25 cellular contexts compared by ENCODE assay signal in genomic region chr4:56425518-56425917, GRCh38. TPM values are rescaled to one million over a fixed set of nuclear protein-coding genes. Genes with fewer than 3 reads are reported as not detected.
DNase-seq lines count a peak whose midpoint lies in the region; ATAC-seq, FAIRE-seq and TF ChIP-seq lines count a peak whose summit lies in the region.
"Had no signal": no experiment of that assay in that cellular context is flagged by ENCODE, and none has a peak within 500 bp of the region (broad histone marks: within the 10 kb centered on the region; RNA-seq: fewer than 3 reads in every experiment).

No MANE protein-coding gene starts in this region.

- H3K9ac ChIP-seq in HUES64 (ENCODE audit: low read depth, low read length) (no peak overlapping the region), K562 (ENCODE audit: insufficient read depth in 1 of 2, low read depth in 2 of 2, low read length in 2 of 2) (no peak overlapping the region), mesenchymal stem cell (ENCODE audit: low read length) (peak overlapping the region; percentile 24)

- ATAC-seq in K562 (peak; percentile 32), left ventricle myocardium superior (no peak), Right ventricle myocardium inferior (no peak)
- no peak for ATAC-seq in stimulated activated memory B cell treated with anti-CD40 and anti-IgM and Interleukin-4, amounts not matched to agents 10 μg/mL and 1 μg/mL and 100 μg/mL, for 72 hours
- ATAC-seq: activated naive CD8-positive, alpha-beta T cell treated with anti-CD3 and anti-CD28 coated beads, Interleukin-2, amount 50 U/mL, for 24 hours; activated T-cell treated with anti-CD3 and anti-CD28 coated beads, Interleukin-2, amount 50 U/mL, for 4 hours had no signal

- no peak overlapping the region for H3K18ac ChIP-seq in mesenchymal stem cell (ENCODE audit: low read depth in 1 of 2, low read length in 2 of 2)

- H3K9me3 Mint-ChIP-seq in stimulated activated memory B cell treated with anti-CD40 and anti-IgM and Interleukin-4, amounts not matched to agents 10 μg/mL and 1 μg/mL and 100 μg/mL, for 72 hours, result peaks cover 3% of the 10 kb centered on the region
- H3K9me3 Mint-ChIP-seq: activated naive CD8-positive, alpha-beta T cell treated with anti-CD3 and anti-CD28 coated beads, Interleukin-2, amount 50 U/mL, for 24 hours; activated T-cell treated with anti-CD3 and anti-CD28 coated beads, Interleukin-2, amount 50 U/mL, for 4 hours; dendritic cell treated with granulocyte-macrophage colony-stimulating factor and Interleukin-4, amounts not matched to agents 40 ng/mL and 50 ng/mL, for 4 days; stimulated activated naive CD8-positive, alpha-beta T cell treated with anti-CD3 and anti-CD28 coated beads, Interleukin-15, amount 100 ng/mL, for 72 hours had no signal

- no peak overlapping the region for H3K14ac ChIP-seq in mesenchymal stem cell (ENCODE audit: low read length in 2 of 2)

- H3K36me3 ChIP-seq in HUES64 (ENCODE audit: insufficient read depth, low read length), result peaks cover 22% of the 10 kb centered on the region
- peaks cover 38% of the 10 kb centered on the region; the same call in 2 of the 3 replicates for H3K36me3 ChIP-seq in K562 (ENCODE audit: control insufficient read depth, insufficient read depth, low read length)
- H3K36me3 ChIP-seq in mesenchymal stem cell (ENCODE audit: control insufficient read depth in 1 of 2, insufficient read depth in 2 of 2, low read depth in 1 of 2, low read length in 2 of 2), result peaks cover 0 to 5% of the 10 kb centered on the region in 2 experiments
- H3K36me3 ChIP-seq: esophagus muscularis mucosa, tibial artery had no signal

- TF ChIP-seq POLR2A in K562 (conservative IDR thresholded peaks at IDR 0.05), result no peak

- no peak overlapping the region for H3K27ac Mint-ChIP-seq in stimulated activated memory B cell treated with anti-CD40 and anti-IgM and Interleukin-4, amounts not matched to agents 10 μg/mL and 1 μg/mL and 100 μg/mL, for 72 hours
- H3K27ac Mint-ChIP-seq: activated naive CD8-positive, alpha-beta T cell treated with anti-CD3 and anti-CD28 coated beads, Interleukin-2, amount 50 U/mL, for 24 hours; dendritic cell treated with granulocyte-macrophage colony-stimulating factor and Interleukin-4, amounts not matched to agents 40 ng/mL and 50 ng/mL, for 4 days; naive thymus-derived CD8-positive, alpha-beta T cell; stimulated activated naive CD8-positive, alpha-beta T cell treated with anti-CD3 and anti-CD28 coated beads, Interleukin-15, amount 100 ng/mL, for 72 hours had no signal

- no peak overlapping the region for H2BK12ac ChIP-seq in mesenchymal stem cell (ENCODE audit: low read length in 2 of 2)

- H3K9me3 ChIP-seq in HUES64 (ENCODE audit: insufficient read depth, low read depth, low read length), result peaks cover 3% of the 10 kb centered on the region
- H3K9me3 ChIP-seq in K562 (replicated peaks; ENCODE audit: control insufficient read depth, insufficient read depth, low read depth, low read length), result no peaks in the 10 kb centered on the region
- H3K9me3 ChIP-seq in mesenchymal stem cell (ENCODE audit: control insufficient read depth, low read length), result no peaks in the 10 kb centered on the region
- H3K9me3 ChIP-seq: A549, BE2C, esophagus muscularis mucosa, tibial artery had no signal

- H3K4me2 ChIP-seq in K562 (ENCODE audit: insufficient read depth, low read length), result no peak overlapping the region
- H3K4me2 ChIP-seq in mesenchymal stem cell (ENCODE audit: low read length, poor library complexity, severe bottlenecking), result no peak overlapping the region
- H3K4me2 ChIP-seq: A549 had no signal

- peaks cover 100% of the 10 kb centered on the region for H3K79me2 ChIP-seq in K562 (ENCODE audit: control insufficient read depth, insufficient read depth, low read length)

- in situ Hi-C loops in K562 (cut with MboI), result no loop called here

- no peaks in the 10 kb centered on the region for H3K27me3 Mint-ChIP-seq in stimulated activated memory B cell treated with anti-CD40 and anti-IgM and Interleukin-4, amounts not matched to agents 10 μg/mL and 1 μg/mL and 100 μg/mL, for 72 hours
- H3K27me3 Mint-ChIP-seq: activated naive CD8-positive, alpha-beta T cell treated with anti-CD3 and anti-CD28 coated beads, Interleukin-2, amount 50 U/mL, for 24 hours; CD8-positive, alpha-beta memory T cell; dendritic cell treated with granulocyte-macrophage colony-stimulating factor and Interleukin-4, amounts not matched to agents 40 ng/mL and 50 ng/mL, for 4 days; naive thymus-derived CD8-positive, alpha-beta T cell; stimulated activated naive CD8-positive, alpha-beta T cell treated with anti-CD3 and anti-CD28 coated beads, Interleukin-15, amount 100 ng/mL, for 72 hours had no signal

- no peak overlapping the region for H3K4me3 Mint-ChIP-seq in stimulated activated memory B cell treated with anti-CD40 and anti-IgM and Interleukin-4, amounts not matched to agents 10 μg/mL and 1 μg/mL and 100 μg/mL, for 72 hours
- H3K4me3 Mint-ChIP-seq: activated naive CD8-positive, alpha-beta T cell treated with anti-CD3 and anti-CD28 coated beads, Interleukin-2, amount 50 U/mL, for 24 hours; activated T-cell treated with anti-CD3 and anti-CD28 coated beads, Interleukin-2, amount 50 U/mL, for 4 hours; CD8-positive, alpha-beta memory T cell; dendritic cell treated with granulocyte-macrophage colony-stimulating factor and Interleukin-4, amounts not matched to agents 40 ng/mL and 50 ng/mL, for 4 days; naive thymus-derived CD8-positive, alpha-beta T cell; stimulated activated naive CD8-positive, alpha-beta T cell treated with anti-CD3 and anti-CD28 coated beads, Interleukin-15, amount 100 ng/mL, for 72 hours had no signal

- no peaks in the 10 kb centered on the region for H3K9me1 ChIP-seq in K562 (ENCODE audit: control insufficient read depth, insufficient read depth, low read length)

- H4K91ac ChIP-seq in mesenchymal stem cell (ENCODE audit: low read length), result no peak overlapping the region

- H4K20me1 ChIP-seq in K562 (replicated peaks; ENCODE audit: control insufficient read depth, insufficient read depth, low read length), result peaks cover 10% of the 10 kb centered on the region; the same call in 1 of the 2 replicates

- H2AK5ac ChIP-seq in mesenchymal stem cell (ENCODE audit: low read length, severe bottlenecking), result no peak overlapping the region

- no TSS peak for BruUV-seq in K562 (replicated peaks; lab: Mats Ljungman, UMichigan)

- CTCF ChIA-PET in K562 (lab: Yijun Ruan, JAX; ENCODE audit: low intra/inter-chr PET ratio), result interaction anchor here (0.6 to 1.6 kb wide), 3 partner anchors 119 to 375 kb away, joined by 3 to 6 read pairs (median 4); no protein-coding TSS in a partner anchor

- POLR2A ChIA-PET in K562 (lab: Yijun Ruan, JAX), result interaction anchor here (1.1 to 1.2 kb wide), 2 partner anchors 11 to 41 kb away, joined by 3 to 5 read pairs; partner anchors contain the start of gene PAICS

- H4K8ac ChIP-seq in mesenchymal stem cell (ENCODE audit: low read length), result no peak overlapping the region

- peak overlapping the region; percentile 6; the same call in 1 of the 2 replicates for H3K4me3 ChIP-seq in GM12865 (ENCODE audit: low read depth, low read length)
- H3K4me3 ChIP-seq in HUES64 (ENCODE audit: low read length), result peak overlapping the region; percentile 22; the same call in 1 of the 2 replicates
- no peak overlapping the region for H3K4me3 ChIP-seq in K562
- H3K4me3 ChIP-seq in mesenchymal stem cell (ENCODE audit: insufficient read depth in 1 of 2, low read depth in 1 of 2, low read length in 2 of 2), result no peak overlapping the region
- H3K4me3 ChIP-seq: A549, esophagus muscularis mucosa, skin epidermis, tibial artery had no signal

- no peak overlapping the region for H2BK5ac ChIP-seq in mesenchymal stem cell (ENCODE audit: low read depth, low read length, poor library complexity, severe bottlenecking)

- no peak for TF ChIP-seq RAD21 in K562 (CRISPR knock-in tag; conservative IDR thresholded peaks at IDR 0.05 in 1 of 2, IDR thresholded peaks at IDR 0.05 in 1 of 2)

- no peak overlapping the region for H3K23ac ChIP-seq in mesenchymal stem cell (ENCODE audit: low read length in 2 of 2)

- H3K4me1 ChIP-seq in HUES64 (ENCODE audit: insufficient read depth, low read length) (peaks cover 13% of the 10 kb centered on the region), K562 (replicated peaks in 1 of 2; ENCODE audit: control insufficient read depth in 2 of 2, insufficient read depth in 2 of 2, low read length in 2 of 2) (peaks cover 0 to 9% of the 10 kb centered on the region in 2 experiments; a peak in 3 of 5 replicates), mesenchymal stem cell (ENCODE audit: control insufficient read depth, insufficient read depth, low read depth, low read length) (no peaks in the 10 kb centered on the region)
- H3K4me1 ChIP-seq: A549, BE2C, esophagus muscularis mucosa had no signal

- H2BK15ac ChIP-seq in mesenchymal stem cell (ENCODE audit: low read depth, poor library complexity, severe bottlenecking), result no peak overlapping the region

- TF ChIP-seq CTCF in GM12865 (IDR thresholded peaks at IDR 0.05; ENCODE audit: insufficient read depth, low read depth, low read length, missing control alignments) (no peak), K562 (IDR thresholded peaks at IDR 0.05 in 2 of 3, conservative IDR thresholded peaks at IDR 0.05 in 1 of 3; ENCODE audit: insufficient read depth in 2 of 3, low read depth in 1 of 3, low read length in 3 of 3) (no peak)

- H2BK120ac ChIP-seq in mesenchymal stem cell (ENCODE audit: low read depth, low read length), result no peak overlapping the region

- no peak overlapping the region for H2AFZ ChIP-seq in K562 (ENCODE audit: low read depth, low read length)
- no peak overlapping the region for H2AFZ ChIP-seq in mesenchymal stem cell (ENCODE audit: low read depth, low read length)

- no peak overlapping the region for H3K4ac ChIP-seq in mesenchymal stem cell (ENCODE audit: low read depth in 1 of 2, low read length in 2 of 2)

- no peak for TF ChIP-seq EP300 in K562 (IDR thresholded peaks at IDR 0.05; ENCODE audit: low read length)

- peaks cover 23% of the 10 kb centered on the region for H3K4me1 Mint-ChIP-seq in stimulated activated memory B cell treated with anti-CD40 and anti-IgM and Interleukin-4, amounts not matched to agents 10 μg/mL and 1 μg/mL and 100 μg/mL, for 72 hours

- no peaks in the 10 kb centered on the region for H3K27me3 ChIP-seq in HUES64 (ENCODE audit: insufficient read depth, low read length)
- no peaks in the 10 kb centered on the region for H3K27me3 ChIP-seq in K562 (ENCODE audit: control insufficient read depth in 2 of 2, insufficient read depth in 2 of 2, low read length in 2 of 2)
- H3K27me3 ChIP-seq in mesenchymal stem cell (ENCODE audit: control insufficient read depth in 1 of 2, insufficient read depth in 1 of 2, low read length in 2 of 2), result no peaks in the 10 kb centered on the region
- H3K27me3 ChIP-seq: BE2C, esophagus muscularis mucosa, tibial artery had no signal

- H3K27ac ChIP-seq in HUES64 (ENCODE audit: low read depth, low read length) (peak overlapping the region; percentile 44), K562 (ENCODE audit: extremely low read depth, low read depth, low read length) (no peak overlapping the region), mesenchymal stem cell (ENCODE audit: low read length, poor library complexity, severe bottlenecking) (no peak overlapping the region)
- H3K27ac ChIP-seq: A549, esophagus muscularis mucosa, skin epidermis, tibial artery, VCaP had no signal

- peaks cover 9% of the 10 kb centered on the region for H3K36me3 Mint-ChIP-seq in stimulated activated memory B cell treated with anti-CD40 and anti-IgM and Interleukin-4, amounts not matched to agents 10 μg/mL and 1 μg/mL and 100 μg/mL, for 72 hours

- DNase-seq in GM12865 (ENCODE audit: low read depth), result no peak
- DNase-seq in K562 (ENCODE audit: extremely low read depth in 1 of 4, low spot score in 3 of 4), result no peak
- no peak for DNase-seq in mesenchymal stem cell
- no peak for DNase-seq in NCI-H1694 treated with DMSO at 0.1 percent for 48 hours (lab: John Stamatoyannopoulos, UW)
- DNase-seq in left ventricle myocardium superior, result no peak
- DNase-seq in Right ventricle myocardium inferior (ENCODE audit: missing footprints), result no peak
- DNase-seq: foreskin melanocyte, NCI-H1436, NCI-H2107, retina, tibial artery had no signal

- peaks cover 25% of the 10 kb centered on the region for H3K79me1 ChIP-seq in mesenchymal stem cell (replicated peaks; ENCODE audit: low read length, poor library complexity, severe bottlenecking)

- FAIRE-seq in K562 (lab: Jason Lieb, UNC), result no peak
- FAIRE-seq: A549, keratinocyte had no signal

- intact Hi-C loops in K562 (cut with micrococcal nuclease) (no loop called here), left ventricle myocardium superior (cut with micrococcal nuclease) (no loop called here), Right ventricle myocardium inferior (cut with DNase I) (loop anchor here (5.0 to 10.0 kb wide), 2 partner anchors 117 to 409 kb away; no protein-coding TSS in a partner anchor)

- WGBS in HUES64, result 34% methylated on average over 3 of the region's 3 CpGs
- WGBS in K562 (ENCODE audit: insufficient coverage, low coverage, missing lambda C conversion rate), result 63% methylated on average over 3 of the region's 3 CpGs
- WGBS in mesenchymal stem cell, result 92% methylated on average over 1 of the region's 3 CpGs

RNA-seq across cellular contexts. Expression of gene PPAT, which starts 9.9 kb away (rescaled TPM):
- 54.8 TPM for polyA plus RNA-seq in HUES64 (2013, experiment 1 of 2)
- 54.0 TPM for polyA plus RNA-seq in HUES64 (2013, experiment 2 of 2)
- total RNA-seq in K562 (2011; cell fraction: chromatin; rRNA removed; ENCODE audit: low replicate concordance), result 16.8 and 38.4 TPM in 2 replicates
- 8.3 and 12.4 TPM in 2 replicates for total RNA-seq in K562 (2011; cell fraction: nucleolus; rRNA removed)
- 18.7 and 34.4 TPM in 2 replicates for total RNA-seq in K562 (2011; cell fraction: nucleoplasm; rRNA removed)
- total RNA-seq in K562 (2014; rRNA removed), result 45.7 and 50.3 TPM in 2 replicates
- total RNA-seq in K562 (2014; rRNA removed; fragmentation: Illumina TruSeq; extraction: Trizol), result 70.9 and 73.9 TPM in 2 replicates
- 52.1 and 55.4 TPM in 2 replicates for total RNA-seq in K562 (2015; rRNA removed; fragmentation: Illumina TruSeq; extraction: Trizol)
- total RNA-seq in K562 (2021), result 75.5 and 75.8 TPM in 2 replicates
- 59.3 and 64.8 TPM in 2 replicates for polyA plus RNA-seq in K562 (2011; rRNA removed)
- 11.1 and 20.7 TPM in 2 replicates for polyA plus RNA-seq in K562 (2011; cell fraction: cytosol; rRNA removed)
- polyA plus RNA-seq in K562 (2011; cell fraction: nucleus; rRNA removed), result 25.7 and 27.4 TPM in 2 replicates
- 24.5 and 35.5 TPM in 2 replicates for polyA plus RNA-seq in K562 (2012)
- polyA plus RNA-seq in K562 (2014; fragmentation: Illumina TruSeq; extraction: Trizol), result 53.3 and 57.2 TPM in 2 replicates
- 10 to 100 TPM; 49.3 to 55.5 TPM for polyA plus RNA-seq in K562 (2014; fragmentation: Nextera tagmentation; extraction: Ambion mirVana)
- 36.2 and 41.7 TPM in 2 replicates for polyA plus RNA-seq in K562 (2014; rRNA removed)
- polyA minus RNA-seq in K562 (2011; rRNA and poly(A)+ RNA removed), result 63.7 and 64.8 TPM in 2 replicates
- 35.0 and 42.0 TPM in 2 replicates for polyA minus RNA-seq in K562 (2011; cell fraction: cytosol; rRNA and poly(A)+ RNA removed)
- 14.9 and 27.1 TPM in 2 replicates for polyA minus RNA-seq in K562 (2011; cell fraction: nucleus; rRNA and poly(A)+ RNA removed)
- 9.4 TPM for polyA plus RNA-seq in mesenchymal stem cell (2013, experiment 1 of 2)
- 10.4 TPM for polyA plus RNA-seq in mesenchymal stem cell (2013, experiment 2 of 2)
- total RNA-seq in left ventricle myocardium superior, result 5.1 TPM
- 3.1 TPM for total RNA-seq in Right ventricle myocardium inferior

RNA-seq across cellular contexts. Expression of gene PAICS, which starts 10.5 kb away (rescaled TPM):
- polyA plus RNA-seq in HUES64 (2013, experiment 1 of 2), result 328 TPM
- polyA plus RNA-seq in HUES64 (2013, experiment 2 of 2), result 347 TPM
- 79.1 and 160 TPM in 2 replicates for total RNA-seq in K562 (2011; cell fraction: chromatin; rRNA removed; ENCODE audit: low replicate concordance)
- 41.7 and 48.4 TPM in 2 replicates for total RNA-seq in K562 (2011; cell fraction: nucleolus; rRNA removed)
- 91.3 and 181 TPM in 2 replicates for total RNA-seq in K562 (2011; cell fraction: nucleoplasm; rRNA removed)
- 127 and 147 TPM in 2 replicates for total RNA-seq in K562 (2014; rRNA removed)
- total RNA-seq in K562 (2014; rRNA removed; fragmentation: Illumina TruSeq; extraction: Trizol), result 302 and 365 TPM in 2 replicates
- 247 and 260 TPM in 2 replicates for total RNA-seq in K562 (2015; rRNA removed; fragmentation: Illumina TruSeq; extraction: Trizol)
- 387 and 392 TPM in 2 replicates for total RNA-seq in K562 (2021)
- polyA plus RNA-seq in K562 (2011; rRNA removed), result 467 and 587 TPM in 2 replicates
- 218 and 393 TPM in 2 replicates for polyA plus RNA-seq in K562 (2011; cell fraction: cytosol; rRNA removed)
- 127 and 173 TPM in 2 replicates for polyA plus RNA-seq in K562 (2011; cell fraction: nucleus; rRNA removed)
- polyA plus RNA-seq in K562 (2012), result 209 and 259 TPM in 2 replicates
- polyA plus RNA-seq in K562 (2014; fragmentation: Illumina TruSeq; extraction: Trizol), result 399 and 469 TPM in 2 replicates
- 100 to 1,000 TPM; 385 to 490 TPM for polyA plus RNA-seq in K562 (2014; fragmentation: Nextera tagmentation; extraction: Ambion mirVana)
- polyA plus RNA-seq in K562 (2014; rRNA removed), result 353 and 354 TPM in 2 replicates
- 322 and 325 TPM in 2 replicates for polyA minus RNA-seq in K562 (2011; rRNA and poly(A)+ RNA removed)
- polyA minus RNA-seq in K562 (2011; cell fraction: cytosol; rRNA and poly(A)+ RNA removed), result 97.4 and 119 TPM in 2 replicates
- polyA minus RNA-seq in K562 (2011; cell fraction: nucleus; rRNA and poly(A)+ RNA removed), result 63.0 and 105 TPM in 2 replicates
- 65.7 TPM for polyA plus RNA-seq in mesenchymal stem cell (2013, experiment 1 of 2)
- polyA plus RNA-seq in mesenchymal stem cell (2013, experiment 2 of 2), result 67.3 TPM
- total RNA-seq in left ventricle myocardium superior, result 20.0 TPM
- total RNA-seq in Right ventricle myocardium inferior, result 21.3 TPM

RNA-seq across cellular contexts. Expression of gene AASDH, which starts 38.2 kb away (rescaled TPM):
- polyA plus RNA-seq in HUES64 (2013, experiment 1 of 2), result 8.9 TPM
- 11.2 TPM for polyA plus RNA-seq in HUES64 (2013, experiment 2 of 2)
- total RNA-seq in K562 (2011; cell fraction: chromatin; rRNA removed; ENCODE audit: low replicate concordance), result 23.6 and 58.4 TPM in 2 replicates
- 11.5 and 13.7 TPM in 2 replicates for total RNA-seq in K562 (2011; cell fraction: nucleolus; rRNA removed)
- total RNA-seq in K562 (2011; cell fraction: nucleoplasm; rRNA removed), result 23.2 and 30.4 TPM in 2 replicates
- total RNA-seq in K562 (2014; rRNA removed), result 7.7 and 11.1 TPM in 2 replicates
- total RNA-seq in K562 (2014; rRNA removed; fragmentation: Illumina TruSeq; extraction: Trizol), result 16.2 and 19.7 TPM in 2 replicates
- total RNA-seq in K562 (2015; rRNA removed; fragmentation: Illumina TruSeq; extraction: Trizol), result 12.6 and 13.7 TPM in 2 replicates
- total RNA-seq in K562 (2021), result 9.3 and 14.1 TPM in 2 replicates
- polyA plus RNA-seq in K562 (2011; rRNA removed), result 20.3 and 25.0 TPM in 2 replicates
- 4.5 and 11.3 TPM in 2 replicates for polyA plus RNA-seq in K562 (2011; cell fraction: cytosol; rRNA removed)
- polyA plus RNA-seq in K562 (2011; cell fraction: nucleus; rRNA removed), result 14.2 and 26.2 TPM in 2 replicates
- polyA plus RNA-seq in K562 (2012), result 6.4 and 6.5 TPM in 2 replicates
- polyA plus RNA-seq in K562 (2014; fragmentation: Illumina TruSeq; extraction: Trizol), result 11.2 and 11.4 TPM in 2 replicates
- polyA plus RNA-seq in K562 (2014; fragmentation: Nextera tagmentation; extraction: Ambion mirVana), result 10 to 100 TPM; 16.8 to 29.7 TPM
- 8.6 and 8.8 TPM in 2 replicates for polyA plus RNA-seq in K562 (2014; rRNA removed)
- polyA minus RNA-seq in K562 (2011; rRNA and poly(A)+ RNA removed), result 40.2 and 41.6 TPM in 2 replicates
- 6.3 and 9.5 TPM in 2 replicates for polyA minus RNA-seq in K562 (2011; cell fraction: cytosol; rRNA and poly(A)+ RNA removed)
- polyA minus RNA-seq in K562 (2011; cell fraction: nucleus; rRNA and poly(A)+ RNA removed), result 17.1 and 32.8 TPM in 2 replicates
- polyA plus RNA-seq in mesenchymal stem cell (2013, experiment 1 of 2), result 3.8 TPM
- 3.9 TPM for polyA plus RNA-seq in mesenchymal stem cell (2013, experiment 2 of 2)
- 5.3 TPM for total RNA-seq in left ventricle myocardium superior
- total RNA-seq in Right ventricle myocardium inferior, result 6.5 TPM

RNA-seq across cellular contexts. Expression of gene SRP72, which starts 41.9 kb away (rescaled TPM):
- 96.8 TPM for polyA plus RNA-seq in HUES64 (2013, experiment 1 of 2)
- polyA plus RNA-seq in HUES64 (2013, experiment 2 of 2), result 96.0 TPM
- 163 and 301 TPM in 2 replicates for total RNA-seq in K562 (2011; cell fraction: chromatin; rRNA removed; ENCODE audit: low replicate concordance)
- total RNA-seq in K562 (2011; cell fraction: nucleolus; rRNA removed), result 80.3 and 81.5 TPM in 2 replicates
- total RNA-seq in K562 (2011; cell fraction: nucleoplasm; rRNA removed), result 140 and 145 TPM in 2 replicates
- total RNA-seq in K562 (2014; rRNA removed) (142 and 175 TPM in 2 replicates), K562 (2014; rRNA removed; fragmentation: Illumina TruSeq; extraction: Trizol) (178 and 198 TPM in 2 replicates), K562 (2015; rRNA removed; fragmentation: Illumina TruSeq; extraction: Trizol) (143 and 155 TPM in 2 replicates), K562 (2021) (202 and 205 TPM in 2 replicates), left ventricle myocardium superior (40.2 TPM), Right ventricle myocardium inferior (32.4 TPM)
- polyA plus RNA-seq in K562 (2011; rRNA removed) (145 and 208 TPM in 2 replicates), K562 (2014; fragmentation: Illumina TruSeq; extraction: Trizol) (185 and 311 TPM in 2 replicates), K562 (2014; fragmentation: Nextera tagmentation; extraction: Ambion mirVana) (100 to 1,000 TPM; 300 to 341 TPM), K562 (2014; rRNA removed) (96.2 and 124 TPM in 2 replicates)
- polyA plus RNA-seq in K562 (2011; cell fraction: cytosol; rRNA removed), result 37.0 and 57.4 TPM in 2 replicates
- 76.3 and 90.4 TPM in 2 replicates for polyA plus RNA-seq in K562 (2011; cell fraction: nucleus; rRNA removed)
- polyA plus RNA-seq in K562 (2012), result 124 and 146 TPM in 2 replicates
- polyA minus RNA-seq in K562 (2011; rRNA and poly(A)+ RNA removed), result 595 and 707 TPM in 2 replicates
- 124 and 152 TPM in 2 replicates for polyA minus RNA-seq in K562 (2011; cell fraction: cytosol; rRNA and poly(A)+ RNA removed)
- polyA minus RNA-seq in K562 (2011; cell fraction: nucleus; rRNA and poly(A)+ RNA removed), result 88.9 and 167 TPM in 2 replicates
- polyA plus RNA-seq in mesenchymal stem cell (2013, experiment 1 of 2), result 195 TPM
- polyA plus RNA-seq in mesenchymal stem cell (2013, experiment 2 of 2), result 179 TPM

Comparison
In these comparisons a context has a peak if more than half of its experiments do, and no peak if none do; other contexts are left out.
1. H3K4me3 ChIP-seq: peak in GM12865 (single experiment) and HUES64 (single experiment); none in K562 (single experiment) and mesenchymal stem cell (0 of 2).